Comparison of ENCODE assay signal across 17 cellular contexts in the genomic region with DNA sequence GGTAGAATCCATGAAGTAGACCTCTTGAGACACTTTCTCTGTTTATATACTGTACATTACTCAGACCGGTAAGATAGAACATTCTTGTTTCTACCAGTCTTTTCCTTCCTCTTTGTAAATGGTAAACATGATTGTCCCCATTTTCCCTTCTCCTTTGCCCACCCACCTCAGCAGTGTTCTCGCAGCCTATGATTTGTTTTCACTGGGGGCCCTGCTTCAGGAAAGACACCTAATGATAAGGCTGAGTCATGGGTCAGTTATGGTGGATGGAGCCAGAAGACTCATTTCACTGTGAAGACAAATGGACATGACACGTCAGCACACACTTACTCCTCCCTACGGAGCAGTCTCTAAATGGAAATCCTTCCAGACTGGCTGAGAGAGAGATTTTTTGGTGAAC. TPM values are rescaled to one million over a fixed set of nuclear protein-coding genes. Genes with fewer than 3 reads are reported as not detected.
DNase-seq lines count a peak whose midpoint lies in the region; ATAC-seq and TF ChIP-seq lines count a peak whose summit lies in the region.
"Had no signal": no experiment of that assay in that cellular context is flagged by ENCODE, and none has a peak within 500 bp of the region (broad histone marks: within the 10 kb centered on the region; RNA-seq: fewer than 3 reads in every experiment).

No MANE protein-coding gene starts in this region.

- H3K9me3 Mint-ChIP-seq in GM23338, result no peaks in the 10 kb centered on the region
- H3K9me3 Mint-ChIP-seq in stimulated activated memory B cell treated with anti-CD40 and anti-IgM and Interleukin-4, amounts not matched to agents 10 μg/mL and 1 μg/mL and 100 μg/mL, for 72 hours, result no peaks in the 10 kb centered on the region
- H3K9me3 Mint-ChIP-seq: activated T-helper 1 cell treated with anti-CD3 and anti-CD28 coated beads, Interleukin-12 subunit alpha, Interleukin-12 subunit beta, Interleukin-2, Interleukin-4 antibody, amounts not matched to agents 30 ng/mL and 10 ng/mL and 1 ng/mL, durations not matched to agents 14 hours and 24 hours and 36 hours; CD8-positive, alpha-beta T cell; central memory CD8-positive, alpha-beta T cell had no signal

- H3K4me1 Mint-ChIP-seq in GM23338, result peaks cover 19% of the 10 kb centered on the region
- no peaks in the 10 kb centered on the region for H3K4me1 Mint-ChIP-seq in stimulated activated memory B cell treated with anti-CD40 and anti-IgM and Interleukin-4, amounts not matched to agents 10 μg/mL and 1 μg/mL and 100 μg/mL, for 72 hours
- H3K4me1 Mint-ChIP-seq: central memory CD8-positive, alpha-beta T cell had no signal

- peaks cover 35% of the 10 kb centered on the region; the same call in 1 of the 2 replicates for H3K36me3 ChIP-seq in GM23338 (ENCODE audit: insufficient read depth)

- POLR2A ChIA-PET in AG04450 (lab: Yijun Ruan, JAX), result interaction anchor here (0.6 kb wide), 1 partner anchor 42 kb away, joined by 3 read pairs; no protein-coding TSS in a partner anchor

- peaks cover 23% of the 10 kb centered on the region for H4K20me1 ChIP-seq in GM23338 (replicated peaks; ENCODE audit: insufficient read depth)

- peaks cover 34% of the 10 kb centered on the region for H3K79me2 ChIP-seq in GM23338 (replicated peaks; ENCODE audit: insufficient read depth)

- H3K4me3 ChIP-seq in AG04450 (ENCODE audit: low read depth, low read length), result no peak overlapping the region
- H3K4me3 ChIP-seq in GM23338, result no peak overlapping the region
- H3K4me3 ChIP-seq: lung, upper lobe of left lung had no signal

- peaks cover 18% of the 10 kb centered on the region; the same call in 1 of the 2 replicates for H3F3A ChIP-seq in GM23338 (replicated peaks; ENCODE audit: low read depth)

- H3K4me2 ChIP-seq in GM23338, result no peak overlapping the region

- H2AFZ ChIP-seq in GM23338, result no peak overlapping the region

- no peak overlapping the region for H3K4me3 Mint-ChIP-seq in GM23338
- H3K4me3 Mint-ChIP-seq in stimulated activated memory B cell treated with anti-CD40 and anti-IgM and Interleukin-4, amounts not matched to agents 10 μg/mL and 1 μg/mL and 100 μg/mL, for 72 hours, result no peak overlapping the region
- H3K4me3 Mint-ChIP-seq: activated T-helper 1 cell treated with anti-CD3 and anti-CD28 coated beads, Interleukin-12 subunit alpha, Interleukin-12 subunit beta, Interleukin-2, Interleukin-4 antibody, amounts not matched to agents 30 ng/mL and 10 ng/mL and 1 ng/mL, durations not matched to agents 14 hours and 24 hours and 36 hours; CD8-positive, alpha-beta T cell; central memory CD8-positive, alpha-beta T cell had no signal

- CTCF ChIA-PET in AG04450 (lab: Charles Lee), result interaction anchor here (2.6 kb wide), 1 partner anchor 407 kb away, joined by 10 read pairs; no protein-coding TSS in a partner anchor

- DNase-seq in AG04450 (ENCODE audit: low read depth, low spot score) (peak; percentile 56), GM23338 (ENCODE audit: low spot score) (no peak), astrocyte of the hippocampus (ENCODE audit: low read depth, low spot score) (peak; percentile 72), left lobe of liver (ENCODE audit: low spot score) (peak; percentile 24), DMS153 (lab: John Stamatoyannopoulos, UW) (no peak), T1000 (lab: John Stamatoyannopoulos, UW) (no peak), cortex of kidney (lab: John Stamatoyannopoulos, UW) (no peak)
- DNase-seq: CD8-positive, alpha-beta T cell; NCI-H1048; NCI-H524 treated with DMSO at 0.1 percent for 48 hours; SIG-M5; upper lobe of left lung had no signal

- peak overlapping the region; percentile 75; the same call in 1 of the 2 replicates for H3K27ac Mint-ChIP-seq in GM23338
- no peak overlapping the region for H3K27ac Mint-ChIP-seq in stimulated activated memory B cell treated with anti-CD40 and anti-IgM and Interleukin-4, amounts not matched to agents 10 μg/mL and 1 μg/mL and 100 μg/mL, for 72 hours
- H3K27ac Mint-ChIP-seq: activated T-helper 1 cell treated with anti-CD3 and anti-CD28 coated beads, Interleukin-12 subunit alpha, Interleukin-12 subunit beta, Interleukin-2, Interleukin-4 antibody, amounts not matched to agents 30 ng/mL and 10 ng/mL and 1 ng/mL, durations not matched to agents 14 hours and 24 hours and 36 hours; CD8-positive, alpha-beta T cell had no signal

- peaks cover 13% of the 10 kb centered on the region; the same call in 1 of the 2 replicates for H3K4me1 ChIP-seq in GM23338 (ENCODE audit: insufficient read depth)

- H3K27me3 Mint-ChIP-seq in GM23338 (ENCODE audit: insufficient read depth, low read depth, poor library complexity), result peaks cover 13% of the 10 kb centered on the region
- H3K27me3 Mint-ChIP-seq in stimulated activated memory B cell treated with anti-CD40 and anti-IgM and Interleukin-4, amounts not matched to agents 10 μg/mL and 1 μg/mL and 100 μg/mL, for 72 hours, result no peaks in the 10 kb centered on the region
- H3K27me3 Mint-ChIP-seq: central memory CD8-positive, alpha-beta T cell had no signal

- TF ChIP-seq CTCF in AG04450 (IDR thresholded peaks at IDR 0.05; ENCODE audit: low read depth, low read length), result no peak
- no peak for TF ChIP-seq CTCF in GM23338 (conservative IDR thresholded peaks at IDR 0.05; ENCODE audit: low read depth in 2 of 2)

- H3K27me3 ChIP-seq in AG04450 (ENCODE audit: control insufficient read depth, insufficient read depth, low read length), result no peaks in the 10 kb centered on the region
- H3K27me3 ChIP-seq in GM23338 (ENCODE audit: insufficient read depth), result no peaks in the 10 kb centered on the region
- H3K27me3 ChIP-seq: upper lobe of left lung had no signal

- ATAC-seq in GM23338 (no peak), left lobe of liver (no peak)
- ATAC-seq in stimulated activated memory B cell treated with anti-CD40 and anti-IgM and Interleukin-4, amounts not matched to agents 10 μg/mL and 1 μg/mL and 100 μg/mL, for 72 hours, result no peak
- ATAC-seq: CD8-positive, alpha-beta T cell; sciatic nerve had no signal

- H3K27ac ChIP-seq in AG04450 (ENCODE audit: low read depth, low read length) (peak overlapping the region; percentile 62), GM23338 (ENCODE audit: low read depth) (0 out of 2 replicates have a peak overlapping the region, but pooled peaks have one; percentile 19)
- H3K27ac ChIP-seq: upper lobe of left lung had no signal

- no peaks in the 10 kb centered on the region for H3K9me3 ChIP-seq in AG04450 (ENCODE audit: control insufficient read depth, insufficient read depth, low read length)
- H3K9me3 ChIP-seq: upper lobe of left lung had no signal

- H3K9me2 ChIP-seq in GM23338 (ENCODE audit: insufficient read depth), result no peaks in the 10 kb centered on the region

- peaks cover 85% of the 10 kb centered on the region for H3K36me3 Mint-ChIP-seq in GM23338 (ENCODE audit: low read depth)
- peaks cover 55% of the 10 kb centered on the region for H3K36me3 Mint-ChIP-seq in stimulated activated memory B cell treated with anti-CD40 and anti-IgM and Interleukin-4, amounts not matched to agents 10 μg/mL and 1 μg/mL and 100 μg/mL, for 72 hours

TF ChIP-seq in GM23338, 12 proteins besides CTCF, POLR2A, EP300 and RAD21:
- TF ChIP-seq STAT1 (IDR thresholded peaks at IDR 0.05; ENCODE audit: unreplicated experiment), result no peak
- TF ChIP-seq NANOG (IDR thresholded peaks at IDR 0.05; ENCODE audit: borderline replicate concordance), result no peak
- TF ChIP-seq ZNF114 (CRISPR knock-in tag; IDR thresholded peaks at IDR 0.05), result no peak

RNA-seq across cellular contexts. Expression of gene CENPO, which starts 23.7 kb away (rescaled TPM):
- polyA plus RNA-seq in AG04450 (2011; rRNA removed) (12.1 and 15.7 TPM in 2 replicates), GM23338 (2016; fragmentation: Nextera tagmentation; extraction: Ambion mirVana) (27.0 and 27.1 TPM in 2 replicates)
- polyA minus RNA-seq in AG04450 (2011; rRNA and poly(A)+ RNA removed), result 15.5 and 16.7 TPM in 2 replicates
- total RNA-seq in GM23338 (2014; rRNA removed; shearing (Covaris generic)), result 44.7 and 44.8 TPM in 2 replicates
- total RNA-seq in left lobe of liver, result 2.0 TPM

RNA-seq across cellular contexts. Expression of gene PTRHD1, which starts 23.7 kb away (rescaled TPM):
- polyA plus RNA-seq in AG04450 (2011; rRNA removed), result 42.5 and 51.5 TPM in 2 replicates
- polyA minus RNA-seq in AG04450 (2011; rRNA and poly(A)+ RNA removed), result 8.1 and 15.1 TPM in 2 replicates
- total RNA-seq in GM23338 (2014; rRNA removed; shearing (Covaris generic)), result 27.1 and 46.9 TPM in 2 replicates
- polyA plus RNA-seq in GM23338 (2016; fragmentation: Nextera tagmentation; extraction: Ambion mirVana), result 105 and 128 TPM in 2 replicates
- total RNA-seq in left lobe of liver, result 13.4 TPM

Comparison
In these comparisons a context has a peak if more than half of its experiments do, and no peak if none do; other contexts are left out.
1. DNase-seq: peak in AG04450 (single experiment), astrocyte of the hippocampus (single experiment) and left lobe of liver (single experiment); none in GM23338 (single experiment), DMS153 (single experiment), T1000 (single experiment) and cortex of kidney (single experiment).
2. RNA of gene CENPO, which starts 23.7 kb away (total RNA-seq): 44.7 to 44.8 TPM in GM23338; 2.0 TPM in left lobe of liver (single experiment); every median in the first group is over 10 times any median in the second.